ENCODE assay signal across 1 cellular context in genomic region chrX:10167573-10167972, GRCh38.
TF ChIP-seq lines count a peak whose summit lies in the region.

No MANE protein-coding gene starts in this region.

TF ChIP-seq in GM12878, 131 proteins besides CTCF, POLR2A, EP300 and RAD21 (continued from another document):
- TF ChIP-seq SKIL (IDR thresholded peaks at IDR 0.05; ENCODE audit: low read depth, poor library complexity, severe bottlenecking) (peak; percentile 54), ZNF274 (IDR thresholded peaks at IDR 0.05; ENCODE audit: insufficient read depth, insufficient read length) (no peak), NFXL1 (IDR thresholded peaks at IDR 0.05; ENCODE audit: borderline replicate concordance) (no peak), ZNF207 (IDR thresholded peaks at IDR 0.05; ENCODE audit: borderline replicate concordance) (no peak), PKNOX1 (IDR thresholded peaks at IDR 0.05) (no peak), NR2C2 (IDR thresholded peaks at IDR 0.05; ENCODE audit: borderline replicate concordance, control insufficient read depth, insufficient read length, low read depth) (no peak), BCL11A (IDR thresholded peaks at IDR 0.05; ENCODE audit: low read depth, low read length) (peak; percentile 33; the same call in 1 of the 2 replicates), NFYA (IDR thresholded peaks at IDR 0.05; ENCODE audit: borderline replicate concordance, low read depth, low read length) (no peak), STAT3 (IDR thresholded peaks at IDR 0.05; ENCODE audit: low read depth, low read length) (no peak), RELA (IDR thresholded peaks at IDR 0.05; ENCODE audit: borderline replicate concordance, partially characterized antibody) (no peak), GABPA (IDR thresholded peaks at IDR 0.05; ENCODE audit: low read depth) (no peak), CREM (IDR thresholded peaks at IDR 0.05; ENCODE audit: low read depth) (0 out of 2 replicates have a peak, but pooled peaks have one; percentile 17), TAF1 (IDR thresholded peaks at IDR 0.05; ENCODE audit: borderline replicate concordance, low read depth, low read length) (no peak), TCF7 (IDR thresholded peaks at IDR 0.05; ENCODE audit: borderline replicate concordance) (no peak), SMARCA5 (IDR thresholded peaks at IDR 0.05) (no peak), CBX5 (IDR thresholded peaks at IDR 0.05; ENCODE audit: low read depth) (no peak), CBFB (IDR thresholded peaks at IDR 0.05; ENCODE audit: low read depth) (peak; percentile 45; the same call in 1 of the 2 replicates), EED (IDR thresholded peaks at IDR 0.05; ENCODE audit: low read depth) (no peak), RBBP5 (conservative IDR thresholded peaks at IDR 0.05) (no peak), ZZZ3 (IDR thresholded peaks at IDR 0.05; ENCODE audit: control insufficient read depth, insufficient read length, low read depth) (no peak), WRNIP1 (IDR thresholded peaks at IDR 0.05; ENCODE audit: borderline replicate concordance, low read depth, low read length) (no peak), NFIC (IDR thresholded peaks at IDR 0.05; ENCODE audit: low read depth, low read length) (0 out of 2 replicates have a peak, but pooled peaks have one; percentile 29), MTA2 (IDR thresholded peaks at IDR 0.05; ENCODE audit: low read depth) (peak; percentile 22; the same call in 1 of the 2 replicates), ETV6 (conservative IDR thresholded peaks at IDR 0.05 in 1 of 2, IDR thresholded peaks at IDR 0.05 in 1 of 2; ENCODE audit: borderline replicate concordance in 1 of 2, low read depth in 1 of 2) (peak in 1 of 2 experiments; percentile 46; a peak in 1 of 4 replicates), IKZF2 (IDR thresholded peaks at IDR 0.05) (peak in 1 of 2 experiments; percentile 31; a peak in 2 of 4 replicates), IKZF1 (conservative IDR thresholded peaks at IDR 0.05) (peak; percentile 21; the same call in 1 of the 2 replicates), BMI1 (IDR thresholded peaks at IDR 0.05; ENCODE audit: borderline replicate concordance) (no peak), CHD2 (IDR thresholded peaks at IDR 0.05; ENCODE audit: borderline replicate concordance, low read depth, low read length) (no peak)
- TF ChIP-seq, protein P1, sequence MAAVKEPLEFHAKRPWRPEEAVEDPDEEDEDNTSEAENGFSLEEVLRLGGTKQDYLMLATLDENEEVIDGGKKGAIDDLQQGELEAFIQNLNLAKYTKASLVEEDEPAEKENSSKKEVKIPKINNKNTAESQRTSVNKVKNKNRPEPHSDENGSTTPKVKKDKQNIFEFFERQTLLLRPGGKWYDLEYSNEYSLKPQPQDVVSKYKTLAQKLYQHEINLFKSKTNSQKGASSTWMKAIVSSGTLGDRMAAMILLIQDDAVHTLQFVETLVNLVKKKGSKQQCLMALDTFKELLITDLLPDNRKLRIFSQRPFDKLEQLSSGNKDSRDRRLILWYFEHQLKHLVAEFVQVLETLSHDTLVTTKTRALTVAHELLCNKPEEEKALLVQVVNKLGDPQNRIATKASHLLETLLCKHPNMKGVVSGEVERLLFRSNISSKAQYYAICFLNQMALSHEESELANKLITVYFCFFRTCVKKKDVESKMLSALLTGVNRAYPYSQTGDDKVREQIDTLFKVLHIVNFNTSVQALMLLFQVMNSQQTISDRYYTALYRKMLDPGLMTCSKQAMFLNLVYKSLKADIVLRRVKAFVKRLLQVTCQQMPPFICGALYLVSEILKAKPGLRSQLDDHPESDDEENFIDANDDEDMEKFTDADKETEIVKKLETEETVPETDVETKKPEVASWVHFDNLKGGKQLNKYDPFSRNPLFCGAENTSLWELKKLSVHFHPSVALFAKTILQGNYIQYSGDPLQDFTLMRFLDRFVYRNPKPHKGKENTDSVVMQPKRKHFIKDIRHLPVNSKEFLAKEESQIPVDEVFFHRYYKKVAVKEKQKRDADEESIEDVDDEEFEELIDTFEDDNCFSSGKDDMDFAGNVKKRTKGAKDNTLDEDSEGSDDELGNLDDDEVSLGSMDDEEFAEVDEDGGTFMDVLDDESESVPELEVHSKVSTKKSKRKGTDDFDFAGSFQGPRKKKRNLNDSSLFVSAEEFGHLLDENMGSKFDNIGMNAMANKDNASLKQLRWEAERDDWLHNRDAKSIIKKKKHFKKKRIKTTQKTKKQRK (IDR thresholded peaks at IDR 0.05; ENCODE audit: low read depth, low read length) = no peak
- TF ChIP-seq, protein P2, sequence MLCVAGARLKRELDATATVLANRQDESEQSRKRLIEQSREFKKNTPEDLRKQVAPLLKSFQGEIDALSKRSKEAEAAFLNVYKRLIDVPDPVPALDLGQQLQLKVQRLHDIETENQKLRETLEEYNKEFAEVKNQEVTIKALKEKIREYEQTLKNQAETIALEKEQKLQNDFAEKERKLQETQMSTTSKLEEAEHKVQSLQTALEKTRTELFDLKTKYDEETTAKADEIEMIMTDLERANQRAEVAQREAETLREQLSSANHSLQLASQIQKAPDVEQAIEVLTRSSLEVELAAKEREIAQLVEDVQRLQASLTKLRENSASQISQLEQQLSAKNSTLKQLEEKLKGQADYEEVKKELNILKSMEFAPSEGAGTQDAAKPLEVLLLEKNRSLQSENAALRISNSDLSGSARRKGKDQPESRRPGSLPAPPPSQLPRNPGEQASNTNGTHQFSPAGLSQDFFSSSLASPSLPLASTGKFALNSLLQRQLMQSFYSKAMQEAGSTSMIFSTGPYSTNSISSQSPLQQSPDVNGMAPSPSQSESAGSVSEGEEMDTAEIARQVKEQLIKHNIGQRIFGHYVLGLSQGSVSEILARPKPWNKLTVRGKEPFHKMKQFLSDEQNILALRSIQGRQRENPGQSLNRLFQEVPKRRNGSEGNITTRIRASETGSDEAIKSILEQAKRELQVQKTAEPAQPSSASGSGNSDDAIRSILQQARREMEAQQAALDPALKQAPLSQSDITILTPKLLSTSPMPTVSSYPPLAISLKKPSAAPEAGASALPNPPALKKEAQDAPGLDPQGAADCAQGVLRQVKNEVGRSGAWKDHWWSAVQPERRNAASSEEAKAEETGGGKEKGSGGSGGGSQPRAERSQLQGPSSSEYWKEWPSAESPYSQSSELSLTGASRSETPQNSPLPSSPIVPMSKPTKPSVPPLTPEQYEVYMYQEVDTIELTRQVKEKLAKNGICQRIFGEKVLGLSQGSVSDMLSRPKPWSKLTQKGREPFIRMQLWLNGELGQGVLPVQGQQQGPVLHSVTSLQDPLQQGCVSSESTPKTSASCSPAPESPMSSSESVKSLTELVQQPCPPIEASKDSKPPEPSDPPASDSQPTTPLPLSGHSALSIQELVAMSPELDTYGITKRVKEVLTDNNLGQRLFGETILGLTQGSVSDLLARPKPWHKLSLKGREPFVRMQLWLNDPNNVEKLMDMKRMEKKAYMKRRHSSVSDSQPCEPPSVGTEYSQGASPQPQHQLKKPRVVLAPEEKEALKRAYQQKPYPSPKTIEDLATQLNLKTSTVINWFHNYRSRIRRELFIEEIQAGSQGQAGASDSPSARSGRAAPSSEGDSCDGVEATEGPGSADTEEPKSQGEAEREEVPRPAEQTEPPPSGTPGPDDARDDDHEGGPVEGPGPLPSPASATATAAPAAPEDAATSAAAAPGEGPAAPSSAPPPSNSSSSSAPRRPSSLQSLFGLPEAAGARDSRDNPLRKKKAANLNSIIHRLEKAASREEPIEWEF (IDR thresholded peaks at IDR 0.05; ENCODE audit: insufficient replicate concordance, low read depth, low read length) = no peak
- TF ChIP-seq, protein P3, sequence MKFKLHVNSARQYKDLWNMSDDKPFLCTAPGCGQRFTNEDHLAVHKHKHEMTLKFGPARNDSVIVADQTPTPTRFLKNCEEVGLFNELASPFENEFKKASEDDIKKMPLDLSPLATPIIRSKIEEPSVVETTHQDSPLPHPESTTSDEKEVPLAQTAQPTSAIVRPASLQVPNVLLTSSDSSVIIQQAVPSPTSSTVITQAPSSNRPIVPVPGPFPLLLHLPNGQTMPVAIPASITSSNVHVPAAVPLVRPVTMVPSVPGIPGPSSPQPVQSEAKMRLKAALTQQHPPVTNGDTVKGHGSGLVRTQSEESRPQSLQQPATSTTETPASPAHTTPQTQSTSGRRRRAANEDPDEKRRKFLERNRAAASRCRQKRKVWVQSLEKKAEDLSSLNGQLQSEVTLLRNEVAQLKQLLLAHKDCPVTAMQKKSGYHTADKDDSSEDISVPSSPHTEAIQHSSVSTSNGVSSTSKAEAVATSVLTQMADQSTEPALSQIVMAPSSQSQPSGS (IDR thresholded peaks at IDR 0.05; ENCODE audit: low read length) = no peak
- TF ChIP-seq, protein P4, sequence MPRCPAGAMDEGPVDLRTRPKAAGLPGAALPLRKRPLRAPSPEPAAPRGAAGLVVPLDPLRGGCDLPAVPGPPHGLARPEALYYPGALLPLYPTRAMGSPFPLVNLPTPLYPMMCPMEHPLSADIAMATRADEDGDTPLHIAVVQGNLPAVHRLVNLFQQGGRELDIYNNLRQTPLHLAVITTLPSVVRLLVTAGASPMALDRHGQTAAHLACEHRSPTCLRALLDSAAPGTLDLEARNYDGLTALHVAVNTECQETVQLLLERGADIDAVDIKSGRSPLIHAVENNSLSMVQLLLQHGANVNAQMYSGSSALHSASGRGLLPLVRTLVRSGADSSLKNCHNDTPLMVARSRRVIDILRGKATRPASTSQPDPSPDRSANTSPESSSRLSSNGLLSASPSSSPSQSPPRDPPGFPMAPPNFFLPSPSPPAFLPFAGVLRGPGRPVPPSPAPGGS (IDR thresholded peaks at IDR 0.05; ENCODE audit: borderline replicate concordance, insufficient read depth, low read depth, low read length, poor library complexity, severe bottlenecking) = no peak
